Comparison of ENCODE assay signal across 3 cellular contexts in genomic region chr18:76613721-76614120, GRCh38.
TF ChIP-seq lines count a peak whose summit lies in the region.

No MANE protein-coding gene starts in this region.

TF ChIP-seq in GM23338, 12 proteins besides CTCF, POLR2A, EP300 and RAD21 (continues in another document):
- TF ChIP-seq CREB1 (CRISPR knock-in tag; IDR thresholded peaks at IDR 0.05; ENCODE audit: low read depth) (no peak), NANOG (IDR thresholded peaks at IDR 0.05; ENCODE audit: borderline replicate concordance) (no peak), EZH2 (IDR thresholded peaks at IDR 0.05; ENCODE audit: low read depth, unreplicated experiment) (no peak)
- TF ChIP-seq, protein P1, sequence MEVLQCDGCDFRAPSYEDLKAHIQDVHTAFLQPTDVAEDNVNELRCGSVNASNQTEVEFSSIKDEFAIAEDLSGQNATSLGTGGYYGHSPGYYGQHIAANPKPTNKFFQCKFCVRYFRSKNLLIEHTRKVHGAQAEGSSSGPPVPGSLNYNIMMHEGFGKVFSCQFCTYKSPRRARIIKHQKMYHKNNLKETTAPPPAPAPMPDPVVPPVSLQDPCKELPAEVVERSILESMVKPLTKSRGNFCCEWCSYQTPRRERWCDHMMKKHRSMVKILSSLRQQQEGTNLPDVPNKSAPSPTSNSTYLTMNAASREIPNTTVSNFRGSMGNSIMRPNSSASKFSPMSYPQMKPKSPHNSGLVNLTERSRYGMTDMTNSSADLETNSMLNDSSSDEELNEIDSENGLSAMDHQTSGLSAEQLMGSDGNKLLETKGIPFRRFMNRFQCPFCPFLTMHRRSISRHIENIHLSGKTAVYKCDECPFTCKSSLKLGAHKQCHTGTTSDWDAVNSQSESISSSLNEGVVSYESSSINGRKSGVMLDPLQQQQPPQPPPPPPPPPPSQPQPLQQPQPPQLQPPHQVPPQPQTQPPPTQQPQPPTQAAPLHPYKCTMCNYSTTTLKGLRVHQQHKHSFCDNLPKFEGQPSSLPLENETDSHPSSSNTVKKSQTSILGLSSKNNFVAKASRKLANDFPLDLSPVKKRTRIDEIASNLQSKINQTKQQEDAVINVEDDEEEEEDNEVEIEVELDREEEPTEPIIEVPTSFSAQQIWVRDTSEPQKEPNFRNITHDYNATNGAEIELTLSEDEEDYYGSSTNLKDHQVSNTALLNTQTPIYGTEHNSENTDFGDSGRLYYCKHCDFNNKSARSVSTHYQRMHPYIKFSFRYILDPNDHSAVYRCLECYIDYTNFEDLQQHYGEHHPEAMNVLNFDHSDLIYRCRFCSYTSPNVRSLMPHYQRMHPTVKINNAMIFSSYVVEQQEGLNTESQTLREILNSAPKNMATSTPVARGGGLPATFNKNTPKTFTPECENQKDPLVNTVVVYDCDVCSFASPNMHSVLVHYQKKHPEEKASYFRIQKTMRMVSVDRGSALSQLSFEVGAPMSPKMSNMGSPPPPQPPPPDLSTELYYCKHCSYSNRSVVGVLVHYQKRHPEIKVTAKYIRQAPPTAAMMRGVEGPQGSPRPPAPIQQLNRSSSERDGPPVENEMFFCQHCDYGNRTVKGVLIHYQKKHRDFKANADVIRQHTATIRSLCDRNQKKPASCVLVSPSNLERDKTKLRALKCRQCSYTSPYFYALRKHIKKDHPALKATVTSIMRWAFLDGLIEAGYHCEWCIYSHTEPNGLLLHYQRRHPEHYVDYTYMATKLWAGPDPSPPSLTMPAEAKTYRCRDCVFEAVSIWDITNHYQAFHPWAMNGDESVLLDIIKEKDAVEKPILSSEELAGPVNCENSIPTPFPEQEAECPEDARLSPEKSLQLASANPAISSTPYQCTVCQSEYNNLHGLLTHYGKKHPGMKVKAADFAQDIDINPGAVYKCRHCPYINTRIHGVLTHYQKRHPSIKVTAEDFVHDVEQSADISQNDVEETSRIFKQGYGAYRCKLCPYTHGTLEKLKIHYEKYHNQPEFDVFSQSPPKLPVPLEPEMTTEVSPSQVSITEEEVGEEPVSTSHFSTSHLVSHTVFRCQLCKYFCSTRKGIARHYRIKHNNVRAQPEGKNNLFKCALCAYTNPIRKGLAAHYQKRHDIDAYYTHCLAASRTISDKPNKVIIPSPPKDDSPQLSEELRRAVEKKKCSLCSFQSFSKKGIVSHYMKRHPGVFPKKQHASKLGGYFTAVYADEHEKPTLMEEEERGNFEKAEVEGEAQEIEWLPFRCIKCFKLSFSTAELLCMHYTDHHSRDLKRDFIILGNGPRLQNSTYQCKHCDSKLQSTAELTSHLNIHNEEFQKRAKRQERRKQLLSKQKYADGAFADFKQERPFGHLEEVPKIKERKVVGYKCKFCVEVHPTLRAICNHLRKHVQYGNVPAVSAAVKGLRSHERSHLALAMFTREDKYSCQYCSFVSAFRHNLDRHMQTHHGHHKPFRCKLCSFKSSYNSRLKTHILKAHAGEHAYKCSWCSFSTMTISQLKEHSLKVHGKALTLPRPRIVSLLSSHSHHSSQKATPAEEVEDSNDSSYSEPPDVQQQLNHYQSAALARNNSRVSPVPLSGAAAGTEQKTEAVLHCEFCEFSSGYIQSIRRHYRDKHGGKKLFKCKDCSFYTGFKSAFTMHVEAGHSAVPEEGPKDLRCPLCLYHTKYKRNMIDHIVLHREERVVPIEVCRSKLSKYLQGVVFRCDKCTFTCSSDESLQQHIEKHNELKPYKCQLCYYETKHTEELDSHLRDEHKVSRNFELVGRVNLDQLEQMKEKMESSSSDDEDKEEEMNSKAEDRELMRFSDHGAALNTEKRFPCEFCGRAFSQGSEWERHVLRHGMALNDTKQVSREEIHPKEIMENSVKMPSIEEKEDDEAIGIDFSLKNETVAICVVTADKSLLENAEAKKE (CRISPR knock-in tag; IDR thresholded peaks at IDR 0.05), result no peak
- TF ChIP-seq, protein P2, sequence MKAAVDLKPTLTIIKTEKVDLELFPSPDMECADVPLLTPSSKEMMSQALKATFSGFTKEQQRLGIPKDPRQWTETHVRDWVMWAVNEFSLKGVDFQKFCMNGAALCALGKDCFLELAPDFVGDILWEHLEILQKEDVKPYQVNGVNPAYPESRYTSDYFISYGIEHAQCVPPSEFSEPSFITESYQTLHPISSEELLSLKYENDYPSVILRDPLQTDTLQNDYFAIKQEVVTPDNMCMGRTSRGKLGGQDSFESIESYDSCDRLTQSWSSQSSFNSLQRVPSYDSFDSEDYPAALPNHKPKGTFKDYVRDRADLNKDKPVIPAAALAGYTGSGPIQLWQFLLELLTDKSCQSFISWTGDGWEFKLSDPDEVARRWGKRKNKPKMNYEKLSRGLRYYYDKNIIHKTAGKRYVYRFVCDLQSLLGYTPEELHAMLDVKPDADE (IDR thresholded peaks at IDR 0.05), result no peak

TF ChIP-seq in H1, 55 proteins besides CTCF, POLR2A, EP300 and RAD21:
- no peak for TF ChIP-seq SIN3A (conservative IDR thresholded peaks at IDR 0.05 in 1 of 2, IDR thresholded peaks at IDR 0.05 in 1 of 2; ENCODE audit: low read depth in 1 of 2, low read length in 2 of 2)
- TF ChIP-seq, protein P3, sequence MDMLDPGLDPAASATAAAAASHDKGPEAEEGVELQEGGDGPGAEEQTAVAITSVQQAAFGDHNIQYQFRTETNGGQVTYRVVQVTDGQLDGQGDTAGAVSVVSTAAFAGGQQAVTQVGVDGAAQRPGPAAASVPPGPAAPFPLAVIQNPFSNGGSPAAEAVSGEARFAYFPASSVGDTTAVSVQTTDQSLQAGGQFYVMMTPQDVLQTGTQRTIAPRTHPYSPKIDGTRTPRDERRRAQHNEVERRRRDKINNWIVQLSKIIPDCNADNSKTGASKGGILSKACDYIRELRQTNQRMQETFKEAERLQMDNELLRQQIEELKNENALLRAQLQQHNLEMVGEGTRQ (IDR thresholded peaks at IDR 0.05; ENCODE audit: low read length), result no peak
- no peak for TF ChIP-seq TBP (IDR thresholded peaks at IDR 0.05; ENCODE audit: low read depth, low read length)
- TF ChIP-seq, protein P4, sequence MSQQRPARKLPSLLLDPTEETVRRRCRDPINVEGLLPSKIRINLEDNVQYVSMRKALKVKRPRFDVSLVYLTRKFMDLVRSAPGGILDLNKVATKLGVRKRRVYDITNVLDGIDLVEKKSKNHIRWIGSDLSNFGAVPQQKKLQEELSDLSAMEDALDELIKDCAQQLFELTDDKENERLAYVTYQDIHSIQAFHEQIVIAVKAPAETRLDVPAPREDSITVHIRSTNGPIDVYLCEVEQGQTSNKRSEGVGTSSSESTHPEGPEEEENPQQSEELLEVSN (IDR thresholded peaks at IDR 0.05), result no peak
- no peak for TF ChIP-seq PHF8 (conservative IDR thresholded peaks at IDR 0.05; ENCODE audit: low read depth, low read length)
- TF ChIP-seq HDAC6 (IDR thresholded peaks at IDR 0.05; ENCODE audit: low read depth, low read length), result no peak

TF ChIP-seq in HEK293T, 16 proteins besides CTCF, POLR2A, EP300 and RAD21:
- TF ChIP-seq NFRKB (IDR thresholded peaks at IDR 0.05) (no peak), SP1 (IDR thresholded peaks at IDR 0.05) (no peak), LEF1 (IDR thresholded peaks at IDR 0.05; ENCODE audit: borderline replicate concordance) (no peak), BHLHE40 (IDR thresholded peaks at IDR 0.05; ENCODE audit: borderline replicate concordance) (no peak), ELF4 (IDR thresholded peaks at IDR 0.05) (no peak), TARDBP (IDR thresholded peaks at IDR 0.05) (no peak), CTBP1 (IDR thresholded peaks at IDR 0.05; ENCODE audit: borderline replicate concordance) (no peak), FOXA1 (IDR thresholded peaks at IDR 0.05) (no peak), FOXK2 (IDR thresholded peaks at IDR 0.05) (no peak), SUZ12 (IDR thresholded peaks at IDR 0.05) (no peak), L3MBTL2 (conservative IDR thresholded peaks at IDR 0.05) (no peak), ZNF384 (IDR thresholded peaks at IDR 0.05) (no peak), PKNOX1 (IDR thresholded peaks at IDR 0.05) (no peak), HDGF (IDR thresholded peaks at IDR 0.05; ENCODE audit: borderline replicate concordance) (no peak), ARNT (IDR thresholded peaks at IDR 0.05) (no peak), FOXM1 (IDR thresholded peaks at IDR 0.05; ENCODE audit: borderline replicate concordance) (no peak)
